In genomic region chr12:120757226-120757742, GRCh38 we compare ENCODE assay signal across 1 cellular context.
TF ChIP-seq lines count a peak whose summit lies in the region.

No MANE protein-coding gene starts in this region.

TF ChIP-seq in WTC11, 78 proteins besides CTCF, POLR2A, EP300 and RAD21:
- TF ChIP-seq IRF1 (CRISPR knock-in tag; IDR thresholded peaks at IDR 0.05): no peak
- TF ChIP-seq, protein P1, sequence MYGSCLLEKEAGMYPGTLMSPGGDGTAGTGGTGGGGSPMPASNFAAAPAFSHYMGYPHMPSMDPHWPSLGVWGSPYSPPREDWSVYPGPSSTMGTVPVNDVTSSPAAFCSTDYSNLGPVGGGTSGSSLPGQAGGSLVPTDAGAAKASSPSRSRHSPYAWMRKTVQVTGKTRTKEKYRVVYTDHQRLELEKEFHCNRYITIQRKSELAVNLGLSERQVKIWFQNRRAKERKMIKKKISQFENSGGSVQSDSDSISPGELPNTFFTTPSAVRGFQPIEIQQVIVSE (CRISPR knock-in tag; IDR thresholded peaks at IDR 0.05; ENCODE audit: borderline replicate concordance): no peak
